Comparison of ENCODE assay signal across 14 cellular contexts in the genomic region with DNA sequence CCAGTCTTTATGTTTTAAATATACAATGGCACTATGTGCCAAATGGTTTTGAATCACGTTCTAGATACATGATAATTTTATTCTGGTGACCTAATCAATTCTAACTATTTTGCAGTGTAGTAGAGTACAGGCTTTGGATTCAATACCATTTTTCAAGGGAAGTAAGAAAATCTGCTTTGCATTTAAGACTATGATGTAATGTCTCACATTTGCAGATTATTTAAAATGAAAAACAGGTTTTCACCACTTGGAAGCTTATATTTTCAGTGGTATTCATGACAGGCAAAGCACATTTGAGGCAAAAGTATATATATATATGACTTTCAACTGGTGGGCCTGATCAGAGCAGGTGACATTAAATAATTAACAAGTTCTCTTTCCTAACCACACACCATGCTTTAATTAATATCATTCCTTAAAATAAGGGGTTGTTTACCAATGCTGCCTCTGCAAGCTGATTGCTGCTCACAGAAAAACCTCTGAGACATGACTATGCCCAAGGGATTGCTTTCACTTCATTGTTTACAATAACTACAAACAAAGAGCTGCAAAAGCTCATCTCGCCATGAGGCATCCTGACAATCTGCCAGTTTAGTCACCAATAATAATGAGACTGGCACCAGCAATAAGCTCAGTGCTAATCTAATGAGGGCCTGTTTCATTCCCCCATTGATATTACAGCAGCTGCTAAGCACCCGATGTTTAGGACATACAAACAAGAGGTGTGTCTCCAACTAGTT.
DNase-seq lines count a peak whose midpoint lies in the region; ATAC-seq and TF ChIP-seq lines count a peak whose summit lies in the region.
"Had no signal": no experiment of that assay in that cellular context is flagged by ENCODE, and none has a peak within 500 bp of the region (broad histone marks: within the 10 kb centered on the region; RNA-seq: fewer than 3 reads in every experiment).

No MANE protein-coding gene starts in this region.

- peaks cover 2% of the 10 kb centered on the region for H3K36me3 Mint-ChIP-seq in endodermal cell (ENCODE audit: low read depth)
- H3K36me3 Mint-ChIP-seq in CD8-positive, alpha-beta memory T cell: no peaks in the 10 kb centered on the region
- H3K36me3 Mint-ChIP-seq: activated naive CD4-positive, alpha-beta T cell treated with anti-CD3 and anti-CD28 coated beads, Interleukin-2, amount 50 U/mL, for 24 hours; type B pancreatic cell had no signal

- ATAC-seq in GM19397 (IDR thresholded peaks at IDR 0.05; ENCODE audit: unreplicated experiment): no peak
- ATAC-seq in HG03175 (IDR thresholded peaks at IDR 0.05; ENCODE audit: unreplicated experiment): no peak
- no peak for ATAC-seq in GM19395 (IDR thresholded peaks at IDR 0.05; ENCODE audit: unreplicated experiment)
- ATAC-seq: A549, right lobe of liver had no signal

- TF ChIP-seq CTCF in endodermal cell (conservative IDR thresholded peaks at IDR 0.05): no peak

- WGBS in endodermal cell (ENCODE audit: insufficient coverage in 1 of 2, insufficient read length in 1 of 2), 2 experiments: 86 to 93% methylated on average over 1 to 3 of the region's 3 CpGs

- DNase-seq in NCI-H82 (lab: John Stamatoyannopoulos, UW) (peak; percentile 69), NCI-H82 treated with DMSO at 0.1 percent for 48 hours (lab: John Stamatoyannopoulos, UW; ENCODE audit: unreplicated experiment) (no peak), NCI-H345 treated with DMSO at 0.1 percent for 48 hours (lab: John Stamatoyannopoulos, UW; ENCODE audit: unreplicated experiment) (peak; percentile 90), endodermal cell (no peak)
- DNase-seq in CD8-positive, alpha-beta memory T cell: no peak
- DNase-seq: activated CD4-positive, alpha-beta T cell treated with anti-CD3 and anti-CD28 coated beads, Interleukin-2, amount 10 ng/mL, durations not matched to agents 7 days and 5 days; effector memory CD4-positive, alpha-beta T cell; right lobe of liver had no signal

- POLR2A ChIA-PET in CD8-positive, alpha-beta memory T cell (lab: Charles Lee): no interaction called here

- H3K4me1 ChIP-seq in endodermal cell (ENCODE audit: control insufficient read depth, insufficient read depth, low read length): no peaks in the 10 kb centered on the region
- H3K4me1 ChIP-seq in CD8-positive, alpha-beta memory T cell (ENCODE audit: insufficient read depth, low read length): no peaks in the 10 kb centered on the region
- H3K4me1 ChIP-seq: A549, right lobe of liver had no signal

- no peaks in the 10 kb centered on the region for H3K27me3 Mint-ChIP-seq in endodermal cell (ENCODE audit: insufficient read depth)
- H3K27me3 Mint-ChIP-seq in CD8-positive, alpha-beta memory T cell: no peaks in the 10 kb centered on the region
- H3K27me3 Mint-ChIP-seq: activated CD4-positive, alpha-beta T cell treated with anti-CD3 and anti-CD28 coated beads, Interleukin-2, amount 10 ng/mL, durations not matched to agents 7 days and 5 days; activated naive CD4-positive, alpha-beta T cell treated with anti-CD3 and anti-CD28 coated beads, Interleukin-2, amount 50 U/mL, for 24 hours; type B pancreatic cell had no signal

- CTCF ChIA-PET in CD8-positive, alpha-beta memory T cell (lab: Charles Lee): no interaction called here

- H3K4me3 Mint-ChIP-seq in endodermal cell: no peak overlapping the region
- H3K4me3 Mint-ChIP-seq in CD8-positive, alpha-beta memory T cell: no peak overlapping the region
- H3K4me3 Mint-ChIP-seq: activated CD4-positive, alpha-beta T cell treated with anti-CD3 and anti-CD28 coated beads, Interleukin-2, amount 10 ng/mL, durations not matched to agents 7 days and 5 days; activated naive CD4-positive, alpha-beta T cell treated with anti-CD3 and anti-CD28 coated beads, Interleukin-2, amount 50 U/mL, for 24 hours; type B pancreatic cell had no signal

- H3K9me3 ChIP-seq in endodermal cell (ENCODE audit: control insufficient read depth, low read length): no peaks in the 10 kb centered on the region
- H3K9me3 ChIP-seq in CD8-positive, alpha-beta memory T cell (ENCODE audit: low read length): no peaks in the 10 kb centered on the region
- H3K9me3 ChIP-seq: A549, right lobe of liver had no signal

- peaks cover 2% of the 10 kb centered on the region for H3K9me3 Mint-ChIP-seq in endodermal cell
- peaks cover 0 to 2% (median 0%) of the 10 kb centered on the region in 5 donors for H3K9me3 Mint-ChIP-seq in CD8-positive, alpha-beta memory T cell
- H3K9me3 Mint-ChIP-seq: activated CD4-positive, alpha-beta T cell treated with anti-CD3 and anti-CD28 coated beads, Interleukin-2, amount 10 ng/mL, durations not matched to agents 7 days and 5 days; activated naive CD4-positive, alpha-beta T cell treated with anti-CD3 and anti-CD28 coated beads, Interleukin-2, amount 50 U/mL, for 24 hours had no signal

- no peaks in the 10 kb centered on the region for H3K36me3 ChIP-seq in endodermal cell (ENCODE audit: control insufficient read depth, insufficient read depth, low read length)
- no peaks in the 10 kb centered on the region for H3K36me3 ChIP-seq in CD8-positive, alpha-beta memory T cell (ENCODE audit: insufficient read depth, low read length)
- H3K36me3 ChIP-seq: right lobe of liver had no signal

- no peak overlapping the region for H3K9ac ChIP-seq in endodermal cell (ENCODE audit: extremely low read depth, low read length, poor library complexity, severe bottlenecking)

- peak overlapping the region; percentile 19 for H3K27ac ChIP-seq in endodermal cell (ENCODE audit: low read depth, low read length)
- no peak overlapping the region for H3K27ac ChIP-seq in CD8-positive, alpha-beta memory T cell (ENCODE audit: low read depth, low read length)
- H3K27ac ChIP-seq: A549, right lobe of liver had no signal

- no peaks in the 10 kb centered on the region for H3K27me3 ChIP-seq in endodermal cell (ENCODE audit: control insufficient read depth, insufficient read depth, low read length, poor library complexity, severe bottlenecking)
- no peaks in the 10 kb centered on the region for H3K27me3 ChIP-seq in CD8-positive, alpha-beta memory T cell (ENCODE audit: insufficient read depth, low read length, poor library complexity, severe bottlenecking)
- H3K27me3 ChIP-seq: right lobe of liver had no signal

- no peak overlapping the region for H3K4me3 ChIP-seq in endodermal cell (ENCODE audit: low read length)
- no peak overlapping the region for H3K4me3 ChIP-seq in CD8-positive, alpha-beta memory T cell (ENCODE audit: low read length)
- H3K4me3 ChIP-seq: A549, right lobe of liver had no signal

- H3K4me1 Mint-ChIP-seq in endodermal cell: peaks cover 5% of the 10 kb centered on the region
- H3K4me1 Mint-ChIP-seq in CD8-positive, alpha-beta memory T cell: no peaks in the 10 kb centered on the region
- H3K4me1 Mint-ChIP-seq: activated CD4-positive, alpha-beta T cell treated with anti-CD3 and anti-CD28 coated beads, Interleukin-2, amount 10 ng/mL, durations not matched to agents 7 days and 5 days; activated naive CD4-positive, alpha-beta T cell treated with anti-CD3 and anti-CD28 coated beads, Interleukin-2, amount 50 U/mL, for 24 hours had no signal

- no peak overlapping the region for H3K27ac Mint-ChIP-seq in endodermal cell
- H3K27ac Mint-ChIP-seq in CD8-positive, alpha-beta memory T cell: no peak overlapping the region
- H3K27ac Mint-ChIP-seq: activated CD4-positive, alpha-beta T cell treated with anti-CD3 and anti-CD28 coated beads, Interleukin-2, amount 10 ng/mL, durations not matched to agents 7 days and 5 days; activated naive CD4-positive, alpha-beta T cell treated with anti-CD3 and anti-CD28 coated beads, Interleukin-2, amount 50 U/mL, for 24 hours; type B pancreatic cell had no signal

Comparison
In these comparisons a context has a peak if more than half of its experiments do, and no peak if none do; other contexts are left out.
1. DNase-seq: peak in NCI-H82 (single experiment) and NCI-H345 treated with DMSO at 0.1 percent for 48 hours (single experiment); none in NCI-H82 treated with DMSO at 0.1 percent for 48 hours (single experiment), endodermal cell (single experiment) and CD8-positive, alpha-beta memory T cell (0 of 5).